Comparison of ENCODE assay signal across 1 cellular context in the genomic region with DNA sequence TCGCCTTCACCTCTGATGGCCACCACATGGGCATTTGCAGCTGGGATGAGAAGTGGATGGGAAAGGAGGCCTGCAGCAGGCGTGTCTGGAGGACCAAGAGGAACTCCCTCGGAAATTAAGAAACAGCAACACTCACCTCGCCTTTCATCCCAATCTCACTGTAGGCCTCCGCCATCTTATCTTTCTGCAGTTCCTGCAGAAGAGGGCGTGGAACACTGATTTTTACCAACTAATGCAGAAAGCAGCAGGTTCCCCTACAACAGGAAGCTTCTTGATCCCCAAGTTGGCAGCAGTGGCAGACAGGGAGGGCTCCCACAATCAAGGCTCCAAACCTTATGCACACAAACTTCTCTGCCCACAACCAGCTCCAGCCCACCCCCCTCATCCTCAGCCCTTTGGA.
TF ChIP-seq lines count a peak whose summit lies in the region.

No MANE protein-coding gene starts in this region.

TF ChIP-seq in SK-N-SH treated with all-trans-retinoic acid at 6 μM for 48 hours, 23 proteins besides CTCF, POLR2A, EP300 and RAD21 (continued from another document):
- TF ChIP-seq, protein P1, sequence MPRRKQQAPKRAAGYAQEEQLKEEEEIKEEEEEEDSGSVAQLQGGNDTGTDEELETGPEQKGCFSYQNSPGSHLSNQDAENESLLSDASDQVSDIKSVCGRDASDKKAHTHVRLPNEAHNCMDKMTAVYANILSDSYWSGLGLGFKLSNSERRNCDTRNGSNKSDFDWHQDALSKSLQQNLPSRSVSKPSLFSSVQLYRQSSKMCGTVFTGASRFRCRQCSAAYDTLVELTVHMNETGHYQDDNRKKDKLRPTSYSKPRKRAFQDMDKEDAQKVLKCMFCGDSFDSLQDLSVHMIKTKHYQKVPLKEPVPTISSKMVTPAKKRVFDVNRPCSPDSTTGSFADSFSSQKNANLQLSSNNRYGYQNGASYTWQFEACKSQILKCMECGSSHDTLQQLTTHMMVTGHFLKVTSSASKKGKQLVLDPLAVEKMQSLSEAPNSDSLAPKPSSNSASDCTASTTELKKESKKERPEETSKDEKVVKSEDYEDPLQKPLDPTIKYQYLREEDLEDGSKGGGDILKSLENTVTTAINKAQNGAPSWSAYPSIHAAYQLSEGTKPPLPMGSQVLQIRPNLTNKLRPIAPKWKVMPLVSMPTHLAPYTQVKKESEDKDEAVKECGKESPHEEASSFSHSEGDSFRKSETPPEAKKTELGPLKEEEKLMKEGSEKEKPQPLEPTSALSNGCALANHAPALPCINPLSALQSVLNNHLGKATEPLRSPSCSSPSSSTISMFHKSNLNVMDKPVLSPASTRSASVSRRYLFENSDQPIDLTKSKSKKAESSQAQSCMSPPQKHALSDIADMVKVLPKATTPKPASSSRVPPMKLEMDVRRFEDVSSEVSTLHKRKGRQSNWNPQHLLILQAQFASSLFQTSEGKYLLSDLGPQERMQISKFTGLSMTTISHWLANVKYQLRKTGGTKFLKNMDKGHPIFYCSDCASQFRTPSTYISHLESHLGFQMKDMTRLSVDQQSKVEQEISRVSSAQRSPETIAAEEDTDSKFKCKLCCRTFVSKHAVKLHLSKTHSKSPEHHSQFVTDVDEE (CRISPR knock-in tag; IDR thresholded peaks at IDR 0.05), result no peak
